ENCODE assay signal across 8 cellular contexts in the genomic region with DNA sequence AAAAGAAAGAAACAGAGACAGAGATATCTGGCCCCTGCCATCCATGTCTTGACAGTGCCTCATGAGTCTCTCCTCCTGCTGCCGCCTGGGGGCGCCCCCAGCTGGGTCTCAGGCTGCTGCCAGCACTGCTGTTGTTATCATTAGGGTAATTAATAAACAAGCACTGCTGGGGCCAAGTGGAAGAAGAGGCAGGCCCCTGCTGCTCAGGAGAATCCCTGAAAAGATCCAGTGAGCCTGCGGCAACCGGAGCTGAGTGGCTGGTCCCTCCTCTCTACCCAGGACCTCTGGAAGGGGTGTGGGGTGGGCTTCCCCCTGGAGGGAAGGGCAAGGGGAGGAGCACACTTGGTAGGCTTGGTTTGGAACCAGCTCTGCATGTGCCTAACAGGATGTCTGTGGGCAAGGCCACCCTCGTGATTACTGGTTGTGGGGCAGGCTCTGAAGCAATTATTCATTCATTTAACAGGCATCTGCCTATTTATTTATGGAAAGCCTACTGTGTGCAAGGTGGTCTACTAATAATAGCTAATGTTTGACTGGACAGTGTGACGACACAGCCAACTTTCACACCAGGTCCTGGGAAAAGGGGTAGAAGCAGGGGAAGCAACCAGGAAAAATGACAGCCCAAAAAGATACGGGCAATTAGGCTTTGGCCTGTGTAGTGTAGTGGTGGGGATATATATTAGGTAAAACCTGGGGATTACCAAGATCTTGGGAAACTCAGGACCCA.
A peak's percentile ranks its signal among the peaks of the same experiment; 100 is the strongest.
DNase-seq lines count a peak whose midpoint lies in the region; ATAC-seq and TF ChIP-seq lines count a peak whose summit lies in the region.

No MANE protein-coding gene starts in this region.

- H3K4me1 ChIP-seq in ES-I3 (ENCODE audit: insufficient read depth, low read length) (peaks cover 31% of the 10 kb centered on the region), OCI-LY3 (ENCODE audit: low read length) (peaks cover 23% of the 10 kb centered on the region), muscle layer of duodenum (ENCODE audit: control insufficient read depth in 1 of 2, insufficient read depth in 2 of 2, low read length in 2 of 2) (peaks cover 14 to 40% of the 10 kb centered on the region in 2 donors)

- H3K36me3 ChIP-seq in ES-I3 (ENCODE audit: insufficient read depth, low read length) (no peaks in the 10 kb centered on the region), OCI-LY3 (replicated peaks; ENCODE audit: low read depth, low read length) (no peaks in the 10 kb centered on the region), muscle layer of duodenum (ENCODE audit: control insufficient read depth in 1 of 2, insufficient read depth in 2 of 2, low read length in 2 of 2) (no peaks in the 10 kb centered on the region)

- no peaks in the 10 kb centered on the region for H4K20me1 ChIP-seq in OCI-LY3 (ENCODE audit: insufficient read depth, low read length)

- H2AFZ ChIP-seq in OCI-LY3 (ENCODE audit: low read depth, low read length), result 0 out of 2 replicates have a peak overlapping the region, but pooled peaks have one; percentile 29

- peak overlapping the region; percentile 96 for H3K4me2 ChIP-seq in OCI-LY3 (ENCODE audit: low read length)

- H3K79me2 ChIP-seq in OCI-LY3 (ENCODE audit: low read length), result no peaks in the 10 kb centered on the region

- peak; percentile 46 for ATAC-seq in HG03571 (IDR thresholded peaks at IDR 0.05; ENCODE audit: unreplicated experiment)

- H3K27me3 ChIP-seq in OCI-LY3 (ENCODE audit: low read depth, low read length) (peaks cover 9% of the 10 kb centered on the region), muscle layer of duodenum (ENCODE audit: low read depth, low read length) (no peaks in the 10 kb centered on the region)

- H3K9me3 ChIP-seq in ES-I3 (ENCODE audit: control insufficient read depth, insufficient read depth, low read length) (no peaks in the 10 kb centered on the region), OCI-LY3 (ENCODE audit: insufficient read depth, low read length) (no peaks in the 10 kb centered on the region), muscle layer of duodenum (ENCODE audit: control insufficient read depth in 1 of 2, low read length in 2 of 2) (no peaks in the 10 kb centered on the region)

- no peak overlapping the region for H3K27ac ChIP-seq in OCI-LY3 (ENCODE audit: low read length)
- peak overlapping the region; percentile 31 for H3K27ac ChIP-seq in epithelial cell of prostate
- no peak overlapping the region for H3K27ac ChIP-seq in muscle layer of duodenum (ENCODE audit: low read length)

- DNase-seq in activated T-cell treated with anti-CD3 and anti-CD28 coated beads for 24 hours (ENCODE audit: low read depth) (peak; percentile 61), epithelial cell of prostate (ENCODE audit: low read depth, low spot score) (peak; percentile 3), NCI-H187 treated with DMSO at 0.1 percent for 48 hours (lab: John Stamatoyannopoulos, UW) (no peak)
- DNase-seq in stimulated activated CD8-positive, alpha-beta memory T cell treated with anti-CD3 and anti-CD28 coated beads, Interleukin-4, amount 100 ng/mL, for 4 hours (ENCODE audit: low read depth in 2 of 2, low spot score in 1 of 2), result peak; percentile 40 to 53

- H3K9ac ChIP-seq in ES-I3 (ENCODE audit: low read depth, low read length) (peak overlapping the region; percentile 87), OCI-LY3 (ENCODE audit: low read length) (peak overlapping the region; percentile 48; the same call in 1 of the 2 replicates)

- H3K4me3 ChIP-seq in OCI-LY3 (ENCODE audit: low read length) (peak overlapping the region; percentile 84), muscle layer of duodenum (ENCODE audit: low read depth in 1 of 2, low read length in 2 of 2) (peak overlapping the region; percentile 57 to 61)

- TF ChIP-seq CTCF in OCI-LY3 (IDR thresholded peaks at IDR 0.05; ENCODE audit: low read depth, low read length), result peak; percentile 94
